Comparison of ENCODE assay signal across 24 cellular contexts in the genomic region with DNA sequence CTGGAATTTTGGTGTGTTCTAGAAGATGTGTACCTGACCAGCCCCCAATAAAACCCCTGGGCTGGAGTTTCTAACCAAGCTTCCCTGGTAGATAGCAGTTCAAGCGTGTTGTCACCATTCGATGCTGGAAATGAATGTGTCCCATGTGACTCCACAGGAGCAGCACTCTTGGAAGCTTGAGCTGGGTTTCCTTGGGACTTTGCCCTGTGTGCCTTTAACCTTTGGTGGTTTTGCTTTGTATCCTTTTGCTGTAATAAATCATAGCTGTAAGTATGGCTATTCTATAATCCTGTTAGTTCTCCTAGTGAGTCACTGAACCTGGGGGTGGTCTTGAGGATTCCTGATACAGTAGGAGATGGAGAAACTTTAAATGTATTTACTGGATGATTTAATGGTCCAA.
DNase-seq lines count a peak whose midpoint lies in the region; ATAC-seq, FAIRE-seq and TF ChIP-seq lines count a peak whose summit lies in the region.
"Had no signal": no experiment of that assay in that cellular context is flagged by ENCODE, and none has a peak within 500 bp of the region (broad histone marks: within the 10 kb centered on the region; RNA-seq: fewer than 3 reads in every experiment).

No MANE protein-coding gene starts in this region.

- 83 to 87% methylated on average over 2 of the region's 2 CpGs for WGBS in thyroid gland, 2 donors

- H4K20me1 ChIP-seq in astrocyte (ENCODE audit: insufficient read depth, low read length): no peaks in the 10 kb centered on the region

- H3K27ac ChIP-seq in astrocyte (ENCODE audit: low read depth, low read length) (no peak overlapping the region), thyroid gland (peak overlapping the region in 2 of 3 donors; percentile 40 to 41), substantia nigra (ENCODE audit: low read depth, low read length, poor library complexity, severe bottlenecking) (no peak overlapping the region)
- H3K27ac ChIP-seq: HL-60, KMS-11, SJSA1 had no signal

- H3K27me3 ChIP-seq in astrocyte (ENCODE audit: insufficient read depth, low read length) (no peaks in the 10 kb centered on the region), thyroid gland (no peaks in the 10 kb centered on the region)
- H3K27me3 ChIP-seq: SJSA1 had no signal

- H3K9me3 ChIP-seq in astrocyte (ENCODE audit: insufficient read depth, low read depth, low read length) (no peaks in the 10 kb centered on the region), thyroid gland (no peaks in the 10 kb centered on the region)
- H3K9me3 ChIP-seq: SJSA1 had no signal

- no peak for TF ChIP-seq CTCF in astrocyte (IDR thresholded peaks at IDR 0.05; ENCODE audit: insufficient read depth, low read depth, low read length)
- TF ChIP-seq CTCF in fibroblast of mammary gland (conservative IDR thresholded peaks at IDR 0.05; ENCODE audit: control insufficient read depth, insufficient read depth, low read depth, low read length): no peak
- TF ChIP-seq CTCF in thyroid gland (IDR thresholded peaks at IDR 0.05): no peak

- H3K4me3 ChIP-seq in astrocyte (ENCODE audit: insufficient read depth, low read depth, low read length): no peak overlapping the region
- H3K4me3 ChIP-seq in fibroblast of mammary gland (ENCODE audit: control insufficient read depth, low read depth, low read length): no peak overlapping the region
- no peak overlapping the region for H3K4me3 ChIP-seq in thyroid gland (replicated peaks in 1 of 3)
- H3K4me3 ChIP-seq: SJSA1 had no signal

- no peak for TF ChIP-seq POLR2A in thyroid gland (IDR thresholded peaks at IDR 0.05)

- H3K36me3 ChIP-seq in astrocyte (ENCODE audit: insufficient read depth, low read length): no peaks in the 10 kb centered on the region
- no peaks in the 10 kb centered on the region for H3K36me3 ChIP-seq in thyroid gland
- H3K36me3 ChIP-seq: SJSA1 had no signal

- H3K9me3 Mint-ChIP-seq in astrocyte (ENCODE audit: unreplicated experiment): no peaks in the 10 kb centered on the region
- H3K9me3 Mint-ChIP-seq in naive B cell: no peaks in the 10 kb centered on the region

- ATAC-seq in naive B cell (ENCODE audit: low read depth in 2 of 2) (no peak), HG03342 (IDR thresholded peaks at IDR 0.05; ENCODE audit: unreplicated experiment) (no peak)

- no peak overlapping the region for H3K27ac Mint-ChIP-seq in astrocyte (ENCODE audit: unreplicated experiment)
- H3K27ac Mint-ChIP-seq in naive B cell: peak overlapping the region in 4 of 6 donors; percentile 13 to 33 (median 20)
- H3K27ac Mint-ChIP-seq: B cell, CD14-positive monocyte, HFFc6 had no signal

- no peaks in the 10 kb centered on the region for H3K79me2 ChIP-seq in astrocyte (ENCODE audit: insufficient read depth, low read length)

- H3K36me3 Mint-ChIP-seq in astrocyte (ENCODE audit: low read depth, unreplicated experiment) (no peaks in the 10 kb centered on the region), naive B cell (peaks cover 10 to 23% of the 10 kb centered on the region in 2 donors)
- H3K36me3 Mint-ChIP-seq: CD14-positive monocyte; CD8-positive, alpha-beta memory T cell had no signal

- H3K4me1 ChIP-seq in astrocyte (ENCODE audit: insufficient read depth, low read length) (no peaks in the 10 kb centered on the region), thyroid gland (peaks cover 5 to 10% of the 10 kb centered on the region in 2 donors)
- H3K4me1 ChIP-seq: SJSA1 had no signal

- DNase-seq in astrocyte (ENCODE audit: low read depth) (peak; percentile 49), fibroblast of mammary gland (ENCODE audit: low read depth) (peak; percentile 7), naive B cell (no peak), thyroid gland (no peak), substantia nigra (lab: John Stamatoyannopoulos, UW) (no peak), HCEC 1CT (no peak)
- DNase-seq: CD8-positive, alpha-beta memory T cell; H7; HFFc6; NCI-H1048; NCI-H1694; NCI-H2029 treated with DMSO at 0.1 percent for 48 hours; NCI-H2227 treated with DMSO at 0.1 percent for 48 hours; NCI-H526 treated with DMSO at 0.1 percent for 48 hours; Right ventricle myocardium superior; RPMI8226 had no signal

- no peak overlapping the region for H2AFZ ChIP-seq in astrocyte (ENCODE audit: low read depth, low read length)

- H3K4me3 Mint-ChIP-seq in astrocyte (ENCODE audit: unreplicated experiment): no peak overlapping the region
- H3K4me3 Mint-ChIP-seq in naive B cell: no peak overlapping the region
- H3K4me3 Mint-ChIP-seq: B cell; CD14-positive monocyte; CD8-positive, alpha-beta memory T cell; HFFc6; IgD-negative memory B cell had no signal

- intact Hi-C loops in thyroid gland (cut with DNase I): no loop called here

- no peak overlapping the region for H3K4me2 ChIP-seq in astrocyte (ENCODE audit: low read length)
- H3K4me2 ChIP-seq: KMS-11 had no signal

- FAIRE-seq in astrocyte (lab: Jason Lieb, UNC): no peak
- FAIRE-seq: GM18507 had no signal

- H3K27me3 Mint-ChIP-seq in astrocyte (ENCODE audit: low read depth, unreplicated experiment) (no peaks in the 10 kb centered on the region), naive B cell (no peaks in the 10 kb centered on the region)
- H3K27me3 Mint-ChIP-seq: B cell, IgD-negative memory B cell had no signal

- no peaks in the 10 kb centered on the region for H3K4me1 Mint-ChIP-seq in astrocyte (ENCODE audit: low read depth, unreplicated experiment)
- H3K4me1 Mint-ChIP-seq in naive B cell: peaks cover 25 to 28% (median 26%) of the 10 kb centered on the region in 3 donors
- H3K4me1 Mint-ChIP-seq: CD14-positive monocyte; CD8-positive, alpha-beta memory T cell had no signal

- no peak overlapping the region for H3K9ac ChIP-seq in astrocyte (ENCODE audit: low read length)
- H3K9ac ChIP-seq: KMS-11 had no signal

Comparison
In these comparisons a context has a peak if more than half of its experiments do, and no peak if none do; other contexts are left out.
1. DNase-seq: peak in astrocyte (single experiment) and fibroblast of mammary gland (single experiment); none in naive B cell (single experiment), thyroid gland (0 of 2), substantia nigra (0 of 49) and HCEC 1CT (single experiment).
2. H3K27ac ChIP-seq: peak in thyroid gland (2 of 3); none in astrocyte (single experiment) and substantia nigra (single experiment).